In the genomic region with DNA sequence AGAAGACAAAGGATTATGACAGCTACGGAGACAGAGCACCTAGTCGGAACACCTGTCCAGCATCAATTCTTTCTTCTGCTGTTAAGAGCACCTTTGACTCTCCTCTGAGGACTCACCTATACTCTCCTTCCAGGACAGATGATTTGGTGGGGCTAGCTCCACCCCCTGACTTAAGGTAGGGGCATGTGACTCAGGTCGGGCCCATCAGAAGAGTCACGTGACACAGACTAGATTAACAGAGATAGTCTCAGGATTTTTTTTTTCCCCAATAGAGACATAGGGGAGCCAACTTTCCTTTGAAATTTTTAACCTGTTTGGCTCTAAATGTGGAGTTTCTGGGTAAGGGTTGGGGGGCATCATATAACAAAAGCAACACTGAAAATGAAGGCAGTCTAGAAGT, we compare ENCODE assay signal across 24 cellular contexts. TPM values are rescaled to one million over a fixed set of nuclear protein-coding genes. Genes with fewer than 3 reads are reported as not detected.
DNase-seq lines count a peak whose midpoint lies in the region; ATAC-seq, FAIRE-seq and TF ChIP-seq lines count a peak whose summit lies in the region.
"Had no signal": no experiment of that assay in that cellular context is flagged by ENCODE, and none has a peak within 500 bp of the region (broad histone marks: within the 10 kb centered on the region; RNA-seq: fewer than 3 reads in every experiment).

No MANE protein-coding gene starts in this region.

- H3K79me2 ChIP-seq in HepG2 (ENCODE audit: insufficient read depth, low read length) (no peaks in the 10 kb centered on the region), GM12878 (ENCODE audit: control insufficient read depth, insufficient read depth, low read length) (no peaks in the 10 kb centered on the region)

- no peak for TF ChIP-seq POLR2A in HepG2 (IDR thresholded peaks at IDR 0.05; ENCODE audit: insufficient read depth in 1 of 2, low read depth in 2 of 2, low read length in 2 of 2)
- no peak for TF ChIP-seq POLR2A in right lobe of liver (IDR thresholded peaks at IDR 0.05)
- TF ChIP-seq POLR2A in GM12878 (IDR thresholded peaks at IDR 0.05; ENCODE audit: low read depth, low read length), result no peak

- POLR2A ChIA-PET in HepG2 (lab: Yijun Ruan, JAX) (no interaction called here), GM12878 (lab: Charles Lee) (no interaction called here)

- SMC1A ChIA-PET in GM12878 (lab: Charles Lee; ENCODE audit: uncharacterized antibody, unreplicated experiment), result no interaction called here

- CTCF ChIA-PET in HepG2 (lab: Yijun Ruan, JAX; ENCODE audit: low intra/inter-chr PET ratio, low total read pairs) (no interaction called here), GM12878 (lab: Yijun Ruan, JAX) (no interaction called here)

- DNase-seq in HepG2 (ENCODE audit: low spot score) (no peak), right lobe of liver (no peak), GM12878 (ENCODE audit: low read depth, low spot score) (no peak), islet precursor cell (peak; percentile 28), posterior cingulate gyrus (no peak)
- DNase-seq: ACHN; AML-193; BE2C; CD4-positive, alpha-beta T cell; CD8-positive, alpha-beta memory T cell; DMS 273 treated with DMSO at 0.1 percent for 48 hours; DMS79; EL; GDM1; GOT3; H7; HCEC 1CT had no signal

- WGBS in HepG2 (ENCODE audit: low lambda C conversion rate), result 50% methylated on average over 4 of the region's 4 CpGs
- WGBS in right lobe of liver (ENCODE audit: insufficient coverage, low coverage, low lambda C conversion rate, missing lambda C conversion rate), result 65% methylated on average over 2 of the region's 4 CpGs
- WGBS in GM12878 (ENCODE audit: insufficient coverage, insufficient replicate concordance, low lambda C conversion rate, missing lambda C conversion rate), result 39% methylated on average over 4 of the region's 4 CpGs

- H3K4me1 ChIP-seq in HepG2 (ENCODE audit: insufficient read depth, low read length), result no peaks in the 10 kb centered on the region
- peaks cover 0 to 20% (median 9%) of the 10 kb centered on the region in 4 donors for H3K4me1 ChIP-seq in right lobe of liver
- no peaks in the 10 kb centered on the region for H3K4me1 ChIP-seq in GM12878 (ENCODE audit: control insufficient read depth, insufficient read depth, low read length)
- H3K4me1 ChIP-seq: BE2C; BLaER1 treated with 17β-estradiol and CSF1 and Interleukin-3, amounts not matched to agents 10 nM and 100 nM had no signal

- no peak overlapping the region for H3K4me2 ChIP-seq in HepG2 (ENCODE audit: low read depth, low read length)
- H3K4me2 ChIP-seq in GM12878 (ENCODE audit: control insufficient read depth, insufficient read depth), result no peak overlapping the region
- H3K4me2 ChIP-seq: BLaER1 treated with 17β-estradiol and CSF1 and Interleukin-3, amounts not matched to agents 10 nM and 100 nM had no signal

- FAIRE-seq in HepG2 (lab: Jason Lieb, UNC) (no peak), GM12878 (lab: Jason Lieb, UNC) (no peak)
- FAIRE-seq: A204.1, D721Med, GM12891, GM18507 had no signal

- H3K27ac ChIP-seq in HepG2 (ENCODE audit: extremely low read length, insufficient read depth, low read length) (no peak overlapping the region), right lobe of liver (no peak overlapping the region), GM12878 (ENCODE audit: control insufficient read depth, insufficient read depth) (no peak overlapping the region)
- H3K27ac ChIP-seq: 22Rv1; BLaER1 treated with 17β-estradiol and CSF1 and Interleukin-3, amounts not matched to agents 10 nM and 100 nM had no signal

- TF ChIP-seq EP300 in HepG2 (IDR thresholded peaks at IDR 0.05; ENCODE audit: low read depth in 2 of 2, low read length in 2 of 2), result no peak
- TF ChIP-seq EP300 in HepG2 (CRISPR knock-in tag; IDR thresholded peaks at IDR 0.05; ENCODE audit: borderline replicate concordance), result no peak
- no peak for TF ChIP-seq EP300 in GM12878 (IDR thresholded peaks at IDR 0.05; ENCODE audit: borderline replicate concordance in 1 of 2, control insufficient read depth in 1 of 2, low read depth in 2 of 2, low read length in 2 of 2)

- H3K36me3 ChIP-seq in HepG2 (replicated peaks in 1 of 2; ENCODE audit: control insufficient read depth in 1 of 2, insufficient read depth in 2 of 2, low read length in 2 of 2), result no peaks in the 10 kb centered on the region
- no peaks in the 10 kb centered on the region for H3K36me3 ChIP-seq in right lobe of liver
- no peaks in the 10 kb centered on the region for H3K36me3 ChIP-seq in GM12878 (ENCODE audit: control insufficient read depth in 2 of 2, insufficient read depth in 2 of 2, low read length in 1 of 2)
- H3K36me3 ChIP-seq: BE2C; BLaER1 treated with 17β-estradiol and CSF1 and Interleukin-3, amounts not matched to agents 10 nM and 100 nM had no signal

- BruUV-seq in HepG2 (replicated peaks; lab: Mats Ljungman, UMichigan), result no TSS peak
- BruUV-seq in GM12878 (replicated peaks; lab: Mats Ljungman, UMichigan), result no TSS peak

- H3K4me3 ChIP-seq in HepG2 (replicated peaks in 1 of 3; ENCODE audit: insufficient read depth in 1 of 3, low read depth in 2 of 3, low read length in 3 of 3) (no peak overlapping the region), right lobe of liver (no peak overlapping the region), GM12878 (no peak overlapping the region)
- H3K4me3 ChIP-seq: BLaER1 treated with 17β-estradiol and CSF1 and Interleukin-3, amounts not matched to agents 10 nM and 100 nM had no signal

- no peak overlapping the region for H3K9ac ChIP-seq in HepG2 (ENCODE audit: insufficient read depth, low read depth, low read length)
- H3K9ac ChIP-seq in GM12878 (ENCODE audit: control insufficient read depth, insufficient read depth, low read length), result no peak overlapping the region
- H3K9ac ChIP-seq: BLaER1 treated with 17β-estradiol and CSF1 and Interleukin-3, amounts not matched to agents 10 nM and 100 nM had no signal

- H3K27me3 ChIP-seq in HepG2 (ENCODE audit: control insufficient read depth in 1 of 2, insufficient read depth in 2 of 2, low read length in 2 of 2) (no peaks in the 10 kb centered on the region), right lobe of liver (no peaks in the 10 kb centered on the region), GM12878 (replicated peaks in 1 of 2; ENCODE audit: control insufficient read depth in 2 of 2, insufficient read depth in 2 of 2, low read length in 1 of 2) (no peaks in the 10 kb centered on the region)
- H3K27me3 ChIP-seq: BE2C; BLaER1 treated with 17β-estradiol and CSF1 and Interleukin-3, amounts not matched to agents 10 nM and 100 nM had no signal

- TF ChIP-seq RAD21 in HepG2 (CRISPR knock-in tag; IDR thresholded peaks at IDR 0.05) (no peak), GM12878 (IDR thresholded peaks at IDR 0.05; ENCODE audit: insufficient read depth, low read depth, low read length) (no peak)

- RAD21 ChIA-PET in GM12878 (lab: Charles Lee; ENCODE audit: unreplicated experiment), result interaction anchor here (0.7 kb wide), 1 partner anchor 250 kb away, joined by 3 read pairs; no protein-coding TSS in a partner anchor

- in situ Hi-C loops in HepG2 (cut with HindIII; ENCODE audit: extremely low pct_ligation_motif_present, low pct_unique_long_range_greater_than_20kb), result no loop called here
- in situ Hi-C loops in GM12878 (cut with MboI), result no loop called here

- H2AFZ ChIP-seq in HepG2 (ENCODE audit: low read length), result no peak overlapping the region
- H2AFZ ChIP-seq in GM12878 (ENCODE audit: control insufficient read depth, low read depth, low read length), result no peak overlapping the region

- H3K9me3 ChIP-seq in HepG2 (ENCODE audit: low read length) (no peaks in the 10 kb centered on the region), right lobe of liver (no peaks in the 10 kb centered on the region), GM12878 (replicated peaks; ENCODE audit: control insufficient read depth, insufficient read depth, low read length) (no peaks in the 10 kb centered on the region)
- H3K9me3 ChIP-seq: BE2C; BLaER1 treated with 17β-estradiol and CSF1 and Interleukin-3, amounts not matched to agents 10 nM and 100 nM had no signal

- intact Hi-C loops in HepG2 (cut with micrococcal nuclease; ENCODE audit: unreplicated experiment), result no loop called here
- intact Hi-C loops in right lobe of liver (cut with DNase I), result no loop called here
- intact Hi-C loops in GM12878 (cut with micrococcal nuclease; ENCODE audit: unreplicated experiment), result no loop called here
- intact Hi-C loops in posterior cingulate gyrus (cut with DNase I), result no loop called here

- ATAC-seq in HepG2 (no peak), right lobe of liver (no peak), GM12878 (no peak), GM19395 (IDR thresholded peaks at IDR 0.05; ENCODE audit: unreplicated experiment) (no peak)

- H4K20me1 ChIP-seq in HepG2 (ENCODE audit: insufficient read depth, low read length) (no peaks in the 10 kb centered on the region), GM12878 (ENCODE audit: control insufficient read depth, insufficient read depth) (no peaks in the 10 kb centered on the region)
- H4K20me1 ChIP-seq: BLaER1 treated with 17β-estradiol and CSF1 and Interleukin-3, amounts not matched to agents 10 nM and 100 nM had no signal

- TF ChIP-seq CTCF in HepG2 (CRISPR knock-in tag; IDR thresholded peaks at IDR 0.05), result no peak
- no peak for TF ChIP-seq CTCF in right lobe of liver (IDR thresholded peaks at IDR 0.05)
- TF ChIP-seq CTCF in GM12878 (IDR thresholded peaks at IDR 0.05 in 2 of 3, conservative IDR thresholded peaks at IDR 0.05 in 1 of 3; ENCODE audit: control insufficient read depth in 2 of 3, extremely low read depth in 1 of 3, insufficient read depth in 1 of 3, low read depth in 3 of 3, low read length in 3 of 3), result no peak

RNA-seq across cellular contexts. Expression of a gene that starts 11.4 kb away (rescaled TPM):
- total RNA-seq in HepG2 (2016; rRNA removed; fragmentation: Illumina TruSeq; extraction: Trizol) (not detected in 2 replicates), right lobe of liver (1 to 10 TPM in 5 of 6 experiments, under 1 TPM in 1; 0.64 to 3.6 (median 2.4) TPM), GM12878 (2014; rRNA removed) (0.27 and 0.34 TPM in 2 replicates), GM12878 (2014; rRNA removed; fragmentation: Illumina TruSeq; extraction: Trizol) (0.32 and 0.45 TPM in 2 replicates), GM12878 (2021) (1.1 and 1.7 TPM in 2 replicates)
- total RNA-seq in HepG2 (2016; cell fraction: cytosol; rRNA removed; fragmentation: Illumina TruSeq; extraction: Trizol; ENCODE audit: low read depth), result not detected in 2 replicates
- total RNA-seq in HepG2 (2016; cell fraction: insoluble cytoplasmic fraction; rRNA removed; fragmentation: Illumina TruSeq; extraction: Trizol), result not detected in 2 replicates
- total RNA-seq in HepG2 (2016; cell fraction: membrane; rRNA removed; fragmentation: Illumina TruSeq; extraction: Trizol), result not detected in 2 replicates
- not detected in 2 replicates for total RNA-seq in HepG2 (2016; cell fraction: nucleus; rRNA removed; fragmentation: Illumina TruSeq; extraction: Trizol)
- polyA plus RNA-seq in HepG2 (2011; rRNA removed) (not detected in 2 replicates), GM12878 (2011; rRNA removed) (2.8 and 3.6 TPM in 2 replicates), GM12878 (2014; fragmentation: Illumina TruSeq; extraction: Trizol) (0.48 TPM in 2 replicates), GM12878 (2014; fragmentation: Nextera tagmentation; extraction: Ambion mirVana) (under 1 TPM; 0.11 TPM), GM12878 (2014; rRNA removed) (0.42 and 0.82 TPM in 2 replicates), GM12878 (2016; fragmentation: Nextera tagmentation; extraction: Ambion mirVana) (under 1 TPM; 0.06 to 0.09 TPM)
- polyA plus RNA-seq in HepG2 (2011; cell fraction: cytosol; rRNA removed), result not detected in 2 replicates
- polyA plus RNA-seq in HepG2 (2011; cell fraction: nucleus; rRNA removed), result not detected in 2 replicates
- not detected in 2 replicates for polyA plus RNA-seq in HepG2 (2012)
- polyA plus RNA-seq in HepG2 (2016; cell fraction: cytosol; fragmentation: Illumina TruSeq; extraction: Trizol; ENCODE audit: low read depth), result not detected in 2 replicates
- not detected in 2 replicates for polyA plus RNA-seq in HepG2 (2016; cell fraction: insoluble cytoplasmic fraction; fragmentation: Illumina TruSeq; extraction: Trizol; ENCODE audit: low read depth)
- polyA plus RNA-seq in HepG2 (2016; cell fraction: membrane; fragmentation: Illumina TruSeq; extraction: Trizol; ENCODE audit: low read depth), result not detected in 2 replicates
- not detected in 2 replicates for polyA plus RNA-seq in HepG2 (2016; cell fraction: nucleus; fragmentation: Illumina TruSeq; extraction: Trizol; ENCODE audit: insufficient read depth, low read depth)
- polyA minus RNA-seq in HepG2 (2011; rRNA and poly(A)+ RNA removed; ENCODE audit: low replicate concordance), result 39.6 TPM in 1 of 2 replicates, not detected in the other
- not detected in 2 replicates for polyA minus RNA-seq in HepG2 (2011; cell fraction: cytosol; rRNA and poly(A)+ RNA removed)
- polyA minus RNA-seq in HepG2 (2011; cell fraction: nucleus; rRNA and poly(A)+ RNA removed), result not detected in 2 replicates
- 6.3 and 7.8 TPM in 2 replicates for total RNA-seq in GM12878 (2013; cell fraction: nucleolus; rRNA removed)
- 0.13 TPM for polyA plus RNA-seq in GM12878 (2011; ENCODE audit: low read depth)
- polyA plus RNA-seq in GM12878 (2011; cell fraction: cytosol; rRNA removed), result 2.7 and 4.0 TPM in 2 replicates
- 11.6 and 12.0 TPM in 2 replicates for polyA plus RNA-seq in GM12878 (2011; cell fraction: nucleus; rRNA removed)
- polyA plus RNA-seq in GM12878 (2012), result 0.35 and 1.1 TPM in 2 replicates
- 3.9 and 8.4 TPM in 2 replicates for polyA minus RNA-seq in GM12878 (2011; rRNA and poly(A)+ RNA removed)
- polyA minus RNA-seq in GM12878 (2011; cell fraction: cytosol; rRNA and poly(A)+ RNA removed), result 2.9 and 3.9 TPM in 2 replicates
- 4.0 and 4.9 TPM in 2 replicates for polyA minus RNA-seq in GM12878 (2011; cell fraction: nucleus; rRNA and poly(A)+ RNA removed)
- total RNA-seq: CD8-positive, alpha-beta memory T cell had no signal
- polyA plus RNA-seq: CD8-positive, alpha-beta memory T cell had no signal
